ENCODE assay signal across 8 cellular contexts in genomic region chr6:42782689-42783176, GRCh38. TPM values are rescaled to one million over a fixed set of nuclear protein-coding genes. Genes with fewer than 3 reads are reported as not detected.
DNase-seq lines count a peak whose midpoint lies in the region; ATAC-seq and TF ChIP-seq lines count a peak whose summit lies in the region.

No MANE protein-coding gene starts in this region.

- DNase-seq in COLO829 (ENCODE audit: low spot score) (peak; percentile 84), GM23338 (ENCODE audit: low spot score) (peak; percentile 77), NCI-H146 treated with DMSO at 0.1 percent for 48 hours (lab: John Stamatoyannopoulos, UW; ENCODE audit: unreplicated experiment) (peak; percentile 90), T-helper 9 cell (peak; percentile 72), ascending aorta (ENCODE audit: low spot score in 2 of 2) (peak; percentile 35 to 90), hepatic stellate cell (ENCODE audit: low spot score) (peak; percentile 87), putamen (ENCODE audit: low spot score) (peak; percentile 90), vagina (ENCODE audit: extremely low spot score in 2 of 2) (no peak)

- H3K36me3 Mint-ChIP-seq in GM23338 (ENCODE audit: low read depth) = peaks cover 13% of the 10 kb centered on the region

- H3K4me2 ChIP-seq in GM23338 = peak overlapping the region; percentile 70

- peaks cover 22% of the 10 kb centered on the region for H3K4me1 Mint-ChIP-seq in GM23338

- TF ChIP-seq CTCF in GM23338 (conservative IDR thresholded peaks at IDR 0.05; ENCODE audit: low read depth in 2 of 2) = no peak
- peak in 1 of 3 experiments; percentile 2 for TF ChIP-seq CTCF in ascending aorta (IDR thresholded peaks at IDR 0.05)
- TF ChIP-seq CTCF in vagina (IDR thresholded peaks at IDR 0.05) = no peak

- intact Hi-C loops in ascending aorta (cut with DNase I) (loop anchor here (1.0 to 5.0 kb wide), 5 partner anchors 18 to 390 kb away; partner anchors contain the start of genes RPL7L1, SRF and TBCC), vagina (cut with DNase I) (loop anchor here (2.0 to 5.0 kb wide), 2 partner anchors 36 to 100 kb away; partner anchors contain the start of gene TBCC)

- peak; percentile 48 for ATAC-seq in GM23338

- no peaks in the 10 kb centered on the region for H3K9me2 ChIP-seq in GM23338 (ENCODE audit: insufficient read depth)

- H3K9me3 Mint-ChIP-seq in GM23338 = no peaks in the 10 kb centered on the region

- H3K36me3 ChIP-seq in GM23338 (ENCODE audit: insufficient read depth) (no peaks in the 10 kb centered on the region), ascending aorta (no peaks in the 10 kb centered on the region), vagina (no peaks in the 10 kb centered on the region)

- H3K27ac Mint-ChIP-seq in GM23338 = peak overlapping the region; percentile 98

- no peaks in the 10 kb centered on the region for H4K20me1 ChIP-seq in GM23338 (replicated peaks; ENCODE audit: insufficient read depth)

- peak in 1 of 2 donors; percentile 39 for TF ChIP-seq POLR2A in vagina (IDR thresholded peaks at IDR 0.05)

- H3F3A ChIP-seq in GM23338 (replicated peaks; ENCODE audit: low read depth) = 0 out of 2 replicates have a peak, but pooled peaks cover 4% of the 10 kb centered on the region

- H3K4me1 ChIP-seq in GM23338 (ENCODE audit: insufficient read depth) (peaks cover 29% of the 10 kb centered on the region), ascending aorta (peaks cover 4 to 30% of the 10 kb centered on the region in 2 donors), vagina (peaks cover 41% of the 10 kb centered on the region)

- H3K9me3 ChIP-seq in ascending aorta (no peaks in the 10 kb centered on the region), vagina (no peaks in the 10 kb centered on the region)

- peak overlapping the region; percentile 68 for H3K4me3 ChIP-seq in GM23338
- H3K4me3 ChIP-seq in ascending aorta = peak overlapping the region; percentile 97 to 99
- peak overlapping the region; percentile 72 to 96 for H3K4me3 ChIP-seq in vagina

- H3K27me3 Mint-ChIP-seq in GM23338 (ENCODE audit: insufficient read depth, low read depth, poor library complexity) = peaks cover 26% of the 10 kb centered on the region

- H3K4me3 Mint-ChIP-seq in GM23338 = peak overlapping the region; percentile 81

- H2AFZ ChIP-seq in GM23338 = no peak overlapping the region

- peak overlapping the region; percentile 100 for H3K27ac ChIP-seq in GM23338 (ENCODE audit: low read depth)
- H3K27ac ChIP-seq in ascending aorta = peak overlapping the region; percentile 99 to 100
- peak overlapping the region; percentile 100 for H3K27ac ChIP-seq in vagina

- H3K27me3 ChIP-seq in GM23338 (ENCODE audit: insufficient read depth) (no peaks in the 10 kb centered on the region), ascending aorta (no peaks in the 10 kb centered on the region), vagina (no peaks in the 10 kb centered on the region)

- peaks cover 46% of the 10 kb centered on the region for H3K79me2 ChIP-seq in GM23338 (replicated peaks; ENCODE audit: insufficient read depth)

TF ChIP-seq in GM23338, 12 proteins besides CTCF, POLR2A, EP300 and RAD21:
- TF ChIP-seq CREB1 (CRISPR knock-in tag; IDR thresholded peaks at IDR 0.05; ENCODE audit: low read depth) (peak; percentile 33; the same call in 1 of the 2 replicates), ETS1 (IDR thresholded peaks at IDR 0.05) (peak; percentile 20; the same call in 1 of the 2 replicates), EZH2phosphoT487 (IDR thresholded peaks at IDR 0.05; ENCODE audit: unreplicated experiment) (no peak), POLR2AphosphoS5 (IDR thresholded peaks at IDR 0.05; ENCODE audit: low read depth) (no peak; the same call in 1 of the 2 replicates)

RNA-seq across cellular contexts. Expression of gene BICRAL, which starts 0.9 kb away (rescaled TPM):
- total RNA-seq in GM23338 (2014; rRNA removed; shearing (Covaris generic)) = 11.0 and 11.7 TPM in 2 replicates
- 3.4 and 3.6 TPM in 2 replicates for polyA plus RNA-seq in GM23338 (2016; fragmentation: Nextera tagmentation; extraction: Ambion mirVana)
- total RNA-seq in ascending aorta (9.7 TPM), vagina (19.2 TPM)

RNA-seq across cellular contexts. Expression of gene TBCC, which starts 36.8 kb away (rescaled TPM):
- total RNA-seq in GM23338 (2014; rRNA removed; shearing (Covaris generic)) = 45.0 and 59.5 TPM in 2 replicates
- 45.3 and 48.3 TPM in 2 replicates for polyA plus RNA-seq in GM23338 (2016; fragmentation: Nextera tagmentation; extraction: Ambion mirVana)
- total RNA-seq in ascending aorta (50.8 TPM), vagina (16.7 TPM)

Comparison
In these comparisons a context has a peak if more than half of its experiments do, and no peak if none do; other contexts are left out.
1. DNase-seq: peak in COLO829 (single experiment), GM23338 (single experiment), NCI-H146 treated with DMSO at 0.1 percent for 48 hours (single experiment), T-helper 9 cell (single experiment), ascending aorta (2 of 2), hepatic stellate cell (single experiment) and putamen (single experiment); none in vagina (0 of 2).
2. Peak in every context shown above with its lines, with median percentiles within 50 percentile points of each other: H3K27ac ChIP-seq and H3K4me3 ChIP-seq.